In genomic region chr19:7197760-7198696, GRCh38 we compare ENCODE assay signal across 8 cellular contexts.
DNase-seq lines count a peak whose midpoint lies in the region; ATAC-seq, FAIRE-seq and TF ChIP-seq lines count a peak whose summit lies in the region.

No MANE protein-coding gene starts in this region.

- H3K9me3 Mint-ChIP-seq in Caco-2 (ENCODE audit: unreplicated experiment), result no peaks in the 10 kb centered on the region

- peak overlapping the region; percentile 80 for H3K4me2 ChIP-seq in endothelial cell of umbilical vein (ENCODE audit: insufficient read depth, low read length)

- dilution Hi-C loops in endothelial cell of umbilical vein (cut with MboI; ENCODE audit: extremely low pct_ligation_motif_present, low sequenced_read_pairs), result no loop called here

- TF ChIP-seq POLR2A in endothelial cell of umbilical vein (IDR thresholded peaks at IDR 0.05; ENCODE audit: low read depth, low read length), result peak; percentile 66

- H2AFZ ChIP-seq in endothelial cell of umbilical vein (ENCODE audit: low read depth, low read length), result peak overlapping the region; percentile 98

- H3K9me3 ChIP-seq in Caco-2, result no peaks in the 10 kb centered on the region
- H3K9me3 ChIP-seq in endothelial cell of umbilical vein (replicated peaks; ENCODE audit: control insufficient read depth, insufficient read depth, low read length), result no peaks in the 10 kb centered on the region

- H4K20me1 ChIP-seq in endothelial cell of umbilical vein (replicated peaks; ENCODE audit: control insufficient read depth, extremely low read depth, insufficient read depth, low read length), result no peaks in the 10 kb centered on the region

- no peaks in the 10 kb centered on the region for H3K79me2 ChIP-seq in endothelial cell of umbilical vein (ENCODE audit: control insufficient read depth, insufficient read depth, low read length)

- H3K4me1 Mint-ChIP-seq in Caco-2 (ENCODE audit: low read depth, unreplicated experiment), result peaks cover 14% of the 10 kb centered on the region

- DNase-seq in Caco-2 (peak; percentile 90 to 95), HS-27A (ENCODE audit: low read depth) (peak; percentile 62), NOMO-1 treated with DMSO at 0.1 percent for 48 hours (lab: John Stamatoyannopoulos, UW; ENCODE audit: unreplicated experiment) (peak; percentile 91), endothelial cell of umbilical vein (ENCODE audit: low read depth, low spot score) (peak; percentile 92), midbrain (lab: John Stamatoyannopoulos, UW) (peak; percentile 93)
- peak; percentile 92 for DNase-seq in activated CD8-positive, alpha-beta memory T cell treated with anti-CD3 and anti-CD28 coated beads, Interleukin-2, amount 50 U/mL, for 48 hours
- DNase-seq in stimulated activated CD8-positive, alpha-beta memory T cell treated with anti-CD3 and anti-CD28 coated beads, Interleukin-15, amount 100 ng/mL, for 4 hours (ENCODE audit: low read depth in 2 of 2), result peak; percentile 76 to 85

- peak overlapping the region; percentile 46 for H3K9ac ChIP-seq in endothelial cell of umbilical vein (replicated peaks; ENCODE audit: extremely low read depth, insufficient read depth, low read length)

- peak; percentile 80 for ATAC-seq in GM19463 (IDR thresholded peaks at IDR 0.05; ENCODE audit: unreplicated experiment)

- H3K4me1 ChIP-seq in Caco-2 (peaks cover 21% of the 10 kb centered on the region), endothelial cell of umbilical vein (ENCODE audit: control insufficient read depth, extremely low read depth, insufficient read depth, low read length) (peaks cover 7% of the 10 kb centered on the region)

- H3K27ac ChIP-seq in endothelial cell of umbilical vein (ENCODE audit: insufficient read depth, low read depth, low read length), result peak overlapping the region; percentile 48

- intact Hi-C loops in Caco-2 (cut with micrococcal nuclease; ENCODE audit: unreplicated experiment), result loop anchor here (1.0 kb wide), 1 partner anchor 96 kb away; the partner anchor contains the start of gene INSR
- intact Hi-C loops in endothelial cell of umbilical vein (cut with micrococcal nuclease), result loop anchor here (1.0 to 2.0 kb wide), 5 partner anchors 9 to 143 kb away; partner anchors contain the start of gene INSR

- peak overlapping the region; percentile 92 for H3K4me3 Mint-ChIP-seq in Caco-2 (ENCODE audit: unreplicated experiment)

- H3K36me3 ChIP-seq in Caco-2 (ENCODE audit: control insufficient read depth, insufficient read depth, low read length) (no peaks in the 10 kb centered on the region), endothelial cell of umbilical vein (ENCODE audit: control insufficient read depth in 2 of 2, extremely low read depth in 1 of 2, insufficient read depth in 2 of 2, low read length in 2 of 2) (no peaks in the 10 kb centered on the region)

- H3K27me3 Mint-ChIP-seq in Caco-2 (ENCODE audit: insufficient read depth, unreplicated experiment), result no peaks in the 10 kb centered on the region

- TF ChIP-seq CTCF in Caco-2 (IDR thresholded peaks at IDR 0.05; ENCODE audit: insufficient read depth in 1 of 2, low read depth in 1 of 2, low read length in 1 of 2, severe bottlenecking in 1 of 2, unreplicated experiment in 1 of 2) (no peak), endothelial cell of umbilical vein (IDR thresholded peaks at IDR 0.05; ENCODE audit: extremely low read depth in 1 of 2, insufficient read depth in 1 of 2, low read depth in 1 of 2, low read length in 2 of 2) (peak in 1 of 2 donors; percentile 19)

- H3K9me1 ChIP-seq in endothelial cell of umbilical vein (replicated peaks; ENCODE audit: control insufficient read depth, extremely low read depth, insufficient read depth, low read length), result no peaks in the 10 kb centered on the region

- H3K36me3 Mint-ChIP-seq in Caco-2 (ENCODE audit: insufficient read depth, unreplicated experiment), result peaks cover 25% of the 10 kb centered on the region

- CTCF ChIA-PET in Caco-2 (lab: Charles Lee), result interaction anchor here (0.9 kb wide), 1 partner anchor 96 kb away, joined by 8 read pairs; the partner anchor contains the start of gene INSR
- CTCF ChIA-PET in endothelial cell of umbilical vein (lab: Charles Lee), result no interaction called here

- H3K27ac Mint-ChIP-seq in Caco-2 (ENCODE audit: unreplicated experiment), result peak overlapping the region; percentile 91

- POLR2A ChIA-PET in Caco-2 (lab: Charles Lee) (interaction anchor here (0.6 kb wide), 1 partner anchor 29 kb away, joined by 10 read pairs; no protein-coding TSS in a partner anchor), endothelial cell of umbilical vein (lab: Charles Lee) (no interaction called here)

- no peak for FAIRE-seq in endothelial cell of umbilical vein (lab: Jason Lieb, UNC)

- H3K27me3 ChIP-seq in Caco-2 (replicated peaks; ENCODE audit: control insufficient read depth, insufficient read depth, low read length) (no peaks in the 10 kb centered on the region), endothelial cell of umbilical vein (ENCODE audit: control insufficient read depth in 2 of 2, insufficient read depth in 2 of 2, low read length in 2 of 2) (no peaks in the 10 kb centered on the region)

- H3K4me3 ChIP-seq in Caco-2 (ENCODE audit: low read depth, low read length), result peak overlapping the region; percentile 39
- H3K4me3 ChIP-seq in endothelial cell of umbilical vein (replicated peaks in 1 of 3; ENCODE audit: insufficient read depth in 1 of 3, low read depth in 1 of 3, low read length in 3 of 3), result peak overlapping the region; percentile 38 to 52 (median 46)

- BruUV-seq in Caco-2 (replicated peaks; lab: Mats Ljungman, UMichigan), result no TSS peak
- BruUV-seq in endothelial cell of umbilical vein (replicated peaks; lab: Mats Ljungman, UMichigan), result no TSS peak

TF ChIP-seq in endothelial cell of umbilical vein, 7 proteins besides CTCF, POLR2A, EP300 and RAD21:
- TF ChIP-seq FOS (IDR thresholded peaks at IDR 0.05; ENCODE audit: borderline replicate concordance, insufficient read depth, low read length) (no peak), POLR2AphosphoS5 (IDR thresholded peaks at IDR 0.05; ENCODE audit: insufficient read depth, low read depth, low read length) (peak; percentile 53)

Comparison
In these comparisons a context has a peak if more than half of its experiments do, and no peak if none do; other contexts are left out.
1. Peak in every context shown above with its lines: DNase-seq, ATAC-seq, H3K4me3 ChIP-seq and H3K27ac ChIP-seq.